ENCODE assay signal across 1 cellular context in the genomic region with DNA sequence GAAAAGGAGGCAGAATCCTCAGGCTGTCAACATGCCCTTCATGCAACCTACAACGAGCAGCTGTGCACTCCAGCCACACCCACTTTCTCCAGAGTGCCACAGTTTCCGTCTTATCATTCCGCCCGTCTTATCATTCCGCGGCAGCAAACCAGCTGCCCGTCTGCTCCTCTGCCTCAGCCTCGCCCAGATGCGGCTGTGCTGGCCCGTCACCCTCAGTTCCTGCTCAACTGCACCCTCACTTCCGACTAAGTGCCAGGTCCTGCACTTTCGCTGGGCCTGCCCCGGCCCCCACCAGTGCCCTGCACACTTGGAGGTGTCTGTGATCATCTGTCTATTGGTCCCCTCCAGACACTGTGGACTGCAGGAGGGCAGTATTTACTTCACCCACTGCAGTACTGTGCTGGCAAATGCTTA.
TF ChIP-seq lines count a peak whose summit lies in the region.

No MANE protein-coding gene starts in this region.

TF ChIP-seq in K562, 482 proteins besides CTCF, POLR2A, EP300 and RAD21 (continues in another document):
- no peak for TF ChIP-seq ZNF512 (tag; IDR thresholded peaks at IDR 0.05)
- no peak for TF ChIP-seq SREBF2 (CRISPR knock-in tag; IDR thresholded peaks at IDR 0.05)
- TF ChIP-seq ADNP (tag; IDR thresholded peaks at IDR 0.05), result no peak
- TF ChIP-seq SETDB1 (IDR thresholded peaks at IDR 0.05; ENCODE audit: low read length), result no peak
- no peak for TF ChIP-seq RBFOX2 (IDR thresholded peaks at IDR 0.05; ENCODE audit: low read depth, low read length)
- no peak for TF ChIP-seq ZNF23 (CRISPR knock-in tag; IDR thresholded peaks at IDR 0.05)
- TF ChIP-seq DACH1 (IDR thresholded peaks at IDR 0.05; ENCODE audit: partially characterized antibody), result peak; percentile 98
- TF ChIP-seq ATF1 (CRISPR knock-in tag; IDR thresholded peaks at IDR 0.05), result no peak
- TF ChIP-seq ATF1 (tag; IDR thresholded peaks at IDR 0.05), result peak; percentile 78
- TF ChIP-seq ZNF224 (CRISPR knock-in tag; IDR thresholded peaks at IDR 0.05), result no peak
- TF ChIP-seq HIVEP1 (CRISPR knock-in tag; IDR thresholded peaks at IDR 0.05), result no peak
- no peak for TF ChIP-seq CSDE1 (IDR thresholded peaks at IDR 0.05)
- no peak for TF ChIP-seq FOXK1 (CRISPR knock-in tag; IDR thresholded peaks at IDR 0.05; ENCODE audit: borderline replicate concordance)
- no peak for TF ChIP-seq ZNF75A (CRISPR knock-in tag; IDR thresholded peaks at IDR 0.05)
- peak; percentile 97 for TF ChIP-seq MECOM (CRISPR knock-in tag; IDR thresholded peaks at IDR 0.05)
- TF ChIP-seq CBX3 (IDR thresholded peaks at IDR 0.05; ENCODE audit: borderline replicate concordance in 1 of 2, low read length in 2 of 2), result peak in 1 of 2 experiments; percentile 90; a peak in 2 of 3 replicates
- TF ChIP-seq JUN (IDR thresholded peaks at IDR 0.05; ENCODE audit: borderline replicate concordance, low read depth, low read length), result peak; percentile 81
- no peak for TF ChIP-seq JUN (CRISPR knock-in tag; IDR thresholded peaks at IDR 0.05; ENCODE audit: borderline replicate concordance)
- no peak for TF ChIP-seq LARP7 (IDR thresholded peaks at IDR 0.05)
- TF ChIP-seq E4F1 (CRISPR knock-in tag; IDR thresholded peaks at IDR 0.05; ENCODE audit: borderline replicate concordance), result no peak
- TF ChIP-seq TCF7 (IDR thresholded peaks at IDR 0.05; ENCODE audit: borderline replicate concordance), result peak; percentile 80; the same call in 1 of the 2 replicates
- no peak for TF ChIP-seq MCM7 (IDR thresholded peaks at IDR 0.05)
- no peak for TF ChIP-seq MAFF (IDR thresholded peaks at IDR 0.05; ENCODE audit: low read length)
- TF ChIP-seq NFATC3 (IDR thresholded peaks at IDR 0.05), result peak; percentile 16; the same call in 1 of the 2 replicates
- no peak for TF ChIP-seq SNRNP70 (optimal IDR thresholded peaks at IDR 0.05; ENCODE audit: low read depth, low read length)
- TF ChIP-seq ZNF318 (IDR thresholded peaks at IDR 0.05; ENCODE audit: borderline replicate concordance in 1 of 2, low read depth in 1 of 2), result peak in 1 of 2 experiments; percentile 92; a peak in 2 of 4 replicates
- TF ChIP-seq, protein P1, sequence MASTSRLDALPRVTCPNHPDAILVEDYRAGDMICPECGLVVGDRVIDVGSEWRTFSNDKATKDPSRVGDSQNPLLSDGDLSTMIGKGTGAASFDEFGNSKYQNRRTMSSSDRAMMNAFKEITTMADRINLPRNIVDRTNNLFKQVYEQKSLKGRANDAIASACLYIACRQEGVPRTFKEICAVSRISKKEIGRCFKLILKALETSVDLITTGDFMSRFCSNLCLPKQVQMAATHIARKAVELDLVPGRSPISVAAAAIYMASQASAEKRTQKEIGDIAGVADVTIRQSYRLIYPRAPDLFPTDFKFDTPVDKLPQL (IDR thresholded peaks at IDR 0.05; ENCODE audit: extremely low read depth, insufficient read length), result no peak
- TF ChIP-seq KDM4B (IDR thresholded peaks at IDR 0.05; ENCODE audit: borderline replicate concordance in 2 of 2, low read depth in 1 of 2), result no peak
- TF ChIP-seq ZNF507 (tag; conservative IDR thresholded peaks at IDR 0.05), result no peak
- TF ChIP-seq ARNT (IDR thresholded peaks at IDR 0.05), result peak; percentile 84 to 92; a peak in 3 of 4 replicates
- TF ChIP-seq ZZZ3 (IDR thresholded peaks at IDR 0.05), result no peak
- peak; percentile 63; the same call in 1 of the 2 replicates for TF ChIP-seq LEF1 (IDR thresholded peaks at IDR 0.05)
- TF ChIP-seq U2AF1 (optimal IDR thresholded peaks at IDR 0.05; ENCODE audit: low read depth, low read length), result no peak
- peak; percentile 87; the same call in 1 of the 2 replicates for TF ChIP-seq ZBED1 (IDR thresholded peaks at IDR 0.05)
- no peak for TF ChIP-seq NR2C1 (IDR thresholded peaks at IDR 0.05)
- TF ChIP-seq NR2C1 (tag; IDR thresholded peaks at IDR 0.05), result peak; percentile 65
- no peak for TF ChIP-seq SAFB2 (IDR thresholded peaks at IDR 0.05; ENCODE audit: borderline replicate concordance, low read depth, low read length, severe bottlenecking)
- TF ChIP-seq NFIX (CRISPR knock-in tag; IDR thresholded peaks at IDR 0.05; ENCODE audit: low read depth), result no peak
- no peak for TF ChIP-seq BRCA1 (IDR thresholded peaks at IDR 0.05)
- TF ChIP-seq BRCA1 (CRISPR knock-in tag; IDR thresholded peaks at IDR 0.05), result no peak
- peak; percentile 90 for TF ChIP-seq PKNOX1 (IDR thresholded peaks at IDR 0.05)
- no peak for TF ChIP-seq SIRT6 (IDR thresholded peaks at IDR 0.05; ENCODE audit: low read depth, low read length)
- TF ChIP-seq HCFC1 (IDR thresholded peaks at IDR 0.05; ENCODE audit: low read depth, low read length), result peak; percentile 36; the same call in 1 of the 2 replicates
- no peak for TF ChIP-seq ZBTB1 (CRISPR knock-in tag; IDR thresholded peaks at IDR 0.05; ENCODE audit: borderline replicate concordance, low read depth)
- no peak for TF ChIP-seq HDAC6 (IDR thresholded peaks at IDR 0.05; ENCODE audit: low read depth, low read length)
- TF ChIP-seq STAG1 (CRISPR knock-in tag; IDR thresholded peaks at IDR 0.05; ENCODE audit: borderline replicate concordance), result no peak
- no peak for TF ChIP-seq ZNF830 (CRISPR knock-in tag; IDR thresholded peaks at IDR 0.05)
- TF ChIP-seq POLR2AphosphoS5 (IDR thresholded peaks at IDR 0.05; ENCODE audit: control insufficient read depth, insufficient read depth, low read depth, low read length), result peak; percentile 97
- TF ChIP-seq, protein P2, sequence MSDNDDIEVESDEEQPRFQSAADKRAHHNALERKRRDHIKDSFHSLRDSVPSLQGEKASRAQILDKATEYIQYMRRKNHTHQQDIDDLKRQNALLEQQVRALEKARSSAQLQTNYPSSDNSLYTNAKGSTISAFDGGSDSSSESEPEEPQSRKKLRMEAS (CRISPR knock-in tag; IDR thresholded peaks at IDR 0.05), result peak; percentile 52; the same call in 1 of the 2 replicates
- no peak for TF ChIP-seq SAFB (IDR thresholded peaks at IDR 0.05; ENCODE audit: borderline replicate concordance, low read depth, low read length)
- no peak for TF ChIP-seq ZBTB7A (IDR thresholded peaks at IDR 0.05; ENCODE audit: borderline replicate concordance, control insufficient read depth, low read depth, low read length)
- TF ChIP-seq NFE2L1 (tag; IDR thresholded peaks at IDR 0.05; ENCODE audit: borderline replicate concordance, low read depth), result no peak
- TF ChIP-seq ETV5 (CRISPR knock-in tag; IDR thresholded peaks at IDR 0.05; ENCODE audit: low read depth), result peak; percentile 86
- TF ChIP-seq SRF (CRISPR knock-in tag; IDR thresholded peaks at IDR 0.05), result no peak
